14 cellular contexts compared by ENCODE assay signal in genomic region chr16:28689425-28689824, GRCh38. TPM values are rescaled to one million over a fixed set of nuclear protein-coding genes. Genes with fewer than 3 reads are reported as not detected.
"Had no signal": no experiment of that assay in that cellular context is flagged by ENCODE, and none has a peak within 500 bp of the region (broad histone marks: within the 10 kb centered on the region; RNA-seq: fewer than 3 reads in every experiment).

No MANE protein-coding gene starts in this region.

RNA-seq across cellular contexts. Expression of gene NPIPB8, which starts 51.6 kb away (rescaled TPM):
- total RNA-seq: hepatocyte, kidney epithelial cell, left ventricle myocardium inferior, lower leg skin, omental fat pad, pulmonary artery endothelial cell, right atrium auricular region, skeletal muscle tissue, smooth muscle cell, subcutaneous adipose tissue, thoracic aorta had no signal
- polyA plus RNA-seq: lung, neural cell, ovary had no signal
